Comparison of ENCODE assay signal across 1 cellular context in genomic region chr18:58128286-58129018, GRCh38.
TF ChIP-seq lines count a peak whose summit lies in the region.

No MANE protein-coding gene starts in this region.

TF ChIP-seq in HepG2, 621 proteins besides CTCF, POLR2A, EP300 and RAD21 (continued from another document and continues in another):
- no peak for TF ChIP-seq GLMP (CRISPR knock-in tag; IDR thresholded peaks at IDR 0.05; ENCODE audit: borderline replicate concordance)
- TF ChIP-seq IRF1 (CRISPR knock-in tag; IDR thresholded peaks at IDR 0.05; ENCODE audit: low read depth): no peak
- TF ChIP-seq FLYWCH1 (CRISPR knock-in tag; IDR thresholded peaks at IDR 0.05): no peak
- TF ChIP-seq DMTF1 (CRISPR knock-in tag; IDR thresholded peaks at IDR 0.05): no peak
- no peak for TF ChIP-seq ZNF75D (CRISPR knock-in tag; IDR thresholded peaks at IDR 0.05; ENCODE audit: borderline replicate concordance)
- no peak for TF ChIP-seq PATZ1 (CRISPR knock-in tag; IDR thresholded peaks at IDR 0.05)
- no peak for TF ChIP-seq THYN1 (CRISPR knock-in tag; IDR thresholded peaks at IDR 0.05; ENCODE audit: borderline replicate concordance, low read depth)
- no peak for TF ChIP-seq BRCA1 (CRISPR knock-in tag; IDR thresholded peaks at IDR 0.05)
- TF ChIP-seq USF2 (IDR thresholded peaks at IDR 0.05; ENCODE audit: low read depth, low read length): no peak
- no peak for TF ChIP-seq USF2 (CRISPR knock-in tag; IDR thresholded peaks at IDR 0.05; ENCODE audit: borderline replicate concordance)
- TF ChIP-seq STAT5B (CRISPR knock-in tag; IDR thresholded peaks at IDR 0.05): no peak
- TF ChIP-seq FOXK2 (IDR thresholded peaks at IDR 0.05): no peak
- no peak for TF ChIP-seq NFE2L2 (IDR thresholded peaks at IDR 0.05; ENCODE audit: low read length)
- TF ChIP-seq RXRA (CRISPR knock-in tag; IDR thresholded peaks at IDR 0.05): no peak
- peak; percentile 56 for TF ChIP-seq PAXIP1 (CRISPR knock-in tag; conservative IDR thresholded peaks at IDR 0.05)
- TF ChIP-seq ASH2L (IDR thresholded peaks at IDR 0.05; ENCODE audit: insufficient read length, low read depth, low read length): peak; percentile 25
- no peak for TF ChIP-seq SMARCE1 (IDR thresholded peaks at IDR 0.05; ENCODE audit: borderline replicate concordance)
- no peak for TF ChIP-seq NFATC3 (CRISPR knock-in tag; IDR thresholded peaks at IDR 0.05)
- TF ChIP-seq RFXAP (CRISPR knock-in tag; IDR thresholded peaks at IDR 0.05; ENCODE audit: borderline replicate concordance): no peak
- no peak for TF ChIP-seq ZNF414 (CRISPR knock-in tag; IDR thresholded peaks at IDR 0.05)
- TF ChIP-seq MEIS1 (CRISPR knock-in tag; IDR thresholded peaks at IDR 0.05; ENCODE audit: borderline replicate concordance): no peak
- no peak for TF ChIP-seq SNAPC5 (CRISPR knock-in tag; IDR thresholded peaks at IDR 0.05; ENCODE audit: borderline replicate concordance)
- TF ChIP-seq LRRFIP1 (CRISPR knock-in tag; conservative IDR thresholded peaks at IDR 0.05): no peak
- TF ChIP-seq CREB3 (CRISPR knock-in tag; IDR thresholded peaks at IDR 0.05): no peak
- no peak for TF ChIP-seq POLR2AphosphoS5 (IDR thresholded peaks at IDR 0.05; ENCODE audit: low read depth, low read length)
- no peak for TF ChIP-seq ZNF460 (CRISPR knock-in tag; IDR thresholded peaks at IDR 0.05; ENCODE audit: borderline replicate concordance)
- TF ChIP-seq ZNF782 (CRISPR knock-in tag; IDR thresholded peaks at IDR 0.05; ENCODE audit: borderline replicate concordance): no peak
- TF ChIP-seq ZNF383 (CRISPR knock-in tag; IDR thresholded peaks at IDR 0.05; ENCODE audit: borderline replicate concordance): no peak
- TF ChIP-seq ZBTB46 (CRISPR knock-in tag; IDR thresholded peaks at IDR 0.05; ENCODE audit: borderline replicate concordance): no peak
- no peak for TF ChIP-seq ZNF740 (CRISPR knock-in tag; IDR thresholded peaks at IDR 0.05)
- TF ChIP-seq MAF1 (CRISPR knock-in tag; IDR thresholded peaks at IDR 0.05; ENCODE audit: borderline replicate concordance): no peak
- TF ChIP-seq RNF219 (CRISPR knock-in tag; IDR thresholded peaks at IDR 0.05): no peak
- no peak for TF ChIP-seq ZNF101 (CRISPR knock-in tag; IDR thresholded peaks at IDR 0.05; ENCODE audit: borderline replicate concordance, low read depth)
- peak; percentile 38; the same call in 1 of the 2 replicates for TF ChIP-seq TBX2 (CRISPR knock-in tag; IDR thresholded peaks at IDR 0.05; ENCODE audit: borderline replicate concordance)
- no peak for TF ChIP-seq FOSL2 (CRISPR knock-in tag; IDR thresholded peaks at IDR 0.05)
